1 cellular context compared by ENCODE assay signal in genomic region chr16:56870271-56870888, GRCh38.
A peak's percentile ranks its signal among the peaks of the same experiment; 100 is the strongest.
TF ChIP-seq lines count a peak whose summit lies in the region.

No MANE protein-coding gene starts in this region.

TF ChIP-seq in GM12878, 131 proteins besides CTCF, POLR2A, EP300 and RAD21 (continued from another document):
- peak; percentile 65; the same call in 1 of the 2 replicates for TF ChIP-seq MLLT1 (IDR thresholded peaks at IDR 0.05)
- no peak for TF ChIP-seq BMI1 (IDR thresholded peaks at IDR 0.05; ENCODE audit: borderline replicate concordance)
- TF ChIP-seq RUNX3 (IDR thresholded peaks at IDR 0.05; ENCODE audit: low read length) = peak; percentile 54; the same call in 1 of the 2 replicates
- no peak for TF ChIP-seq ETV6 (conservative IDR thresholded peaks at IDR 0.05 in 1 of 2, IDR thresholded peaks at IDR 0.05 in 1 of 2; ENCODE audit: borderline replicate concordance in 1 of 2, low read depth in 1 of 2)
- no peak for TF ChIP-seq RELA (IDR thresholded peaks at IDR 0.05; ENCODE audit: borderline replicate concordance, partially characterized antibody)
- no peak for TF ChIP-seq IRF3 (IDR thresholded peaks at IDR 0.05)
- no peak for TF ChIP-seq ZNF207 (IDR thresholded peaks at IDR 0.05; ENCODE audit: borderline replicate concordance)
- no peak for TF ChIP-seq TAF1 (IDR thresholded peaks at IDR 0.05; ENCODE audit: borderline replicate concordance, low read depth, low read length)
- no peak for TF ChIP-seq NR2F1 (conservative IDR thresholded peaks at IDR 0.05)
- TF ChIP-seq CBFB (IDR thresholded peaks at IDR 0.05; ENCODE audit: low read depth) = 0 out of 2 replicates have a peak, but pooled peaks have one; percentile 35
- TF ChIP-seq CREM (IDR thresholded peaks at IDR 0.05; ENCODE audit: low read depth) = no peak
- no peak for TF ChIP-seq E4F1 (IDR thresholded peaks at IDR 0.05; ENCODE audit: borderline replicate concordance, partially characterized antibody)
- TF ChIP-seq ZNF217 (IDR thresholded peaks at IDR 0.05) = no peak
- TF ChIP-seq CEBPZ (IDR thresholded peaks at IDR 0.05; ENCODE audit: low read depth, low read length) = no peak
